31 cellular contexts compared by ENCODE assay signal in the genomic region with DNA sequence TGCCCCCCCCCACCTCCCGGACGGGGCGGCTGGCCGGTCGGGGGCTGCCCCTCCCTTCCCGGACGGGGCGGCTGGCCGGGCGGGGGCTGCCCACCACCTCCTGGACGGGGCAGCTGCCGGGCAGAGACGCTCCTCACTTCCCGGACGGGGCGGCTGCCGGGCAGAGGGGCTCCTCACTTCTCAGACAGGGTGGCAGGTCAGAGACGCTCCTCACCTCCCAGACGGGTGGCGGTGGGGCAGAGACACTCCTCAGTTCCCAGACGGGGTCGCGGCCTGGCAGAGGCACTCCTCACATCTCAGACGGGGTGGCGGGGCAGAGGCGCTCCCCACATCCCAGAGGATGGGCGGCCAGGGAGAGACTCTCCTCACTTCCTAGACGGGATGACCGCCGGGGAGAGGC. TPM values are rescaled to one million over a fixed set of nuclear protein-coding genes. Genes with fewer than 3 reads are reported as not detected.
"Had no signal": no experiment of that assay in that cellular context is flagged by ENCODE, and none has a peak within 500 bp of the region (broad histone marks: within the 10 kb centered on the region; RNA-seq: fewer than 3 reads in every experiment).

No MANE protein-coding gene starts in this region.

- H3K9me3 ChIP-seq: stomach, suprapubic skin, testis, thoracic aorta, thyroid gland, tibial artery, tibial nerve, transverse colon, upper lobe of left lung, upper lobe of right lung, uterus, vagina had no signal

- H3K27me3 ChIP-seq: stomach, suprapubic skin, testis, thyroid gland, tibial artery, tibial nerve, transverse colon, upper lobe of left lung, upper lobe of right lung, uterus, vagina had no signal

- ATAC-seq: stimulated activated effector memory CD8-positive, alpha-beta T cell treated with anti-CD3 and anti-CD28 coated beads, Interleukin-12 subunit alpha, Interleukin-12 subunit beta, amount 100 ng/mL, for 72 hours; stimulated activated memory B cell treated with anti-CD40 and anti-IgM and Interleukin-4, amounts not matched to agents 10 μg/mL and 1 μg/mL and 100 μg/mL, for 72 hours; stimulated activated naive B cell treated with anti-CD40 and anti-IgM and Interleukin-4, amounts not matched to agents 10 μg/mL and 1 μg/mL and 100 μg/mL, for 72 hours; stimulated activated naive CD8-positive, alpha-beta T cell treated with anti-CD3 and anti-CD28 coated beads, Interleukin-15, Interleukin-2, amounts not matched to agents 100 U/mL and 50 U/mL, for 24 hours; upper lobe of right lung had no signal

- DNase-seq: stimulated activated CD4-positive, alpha-beta T cell treated with anti-CD3 and anti-CD28 coated beads, Interleukin-2, amount 100 ng/mL, for 48 hours; stimulated activated CD4-positive, alpha-beta T cell treated with anti-CD3 and anti-CD28 coated beads, Interleukin-4, amount 100 ng/mL, for 1 hour; stimulated activated CD4-positive, alpha-beta T cell treated with anti-CD3 and anti-CD28 coated beads, Interleukin-4, amount 100 ng/mL, for 24 hours; stimulated activated CD4-positive, alpha-beta T cell treated with anti-CD3 and anti-CD28 coated beads, Interleukin-4, amount 100 ng/mL, for 4 hours; stimulated activated CD8-positive, alpha-beta memory T cell treated with anti-CD3 and anti-CD28 coated beads, Interleukin-4, amount 100 ng/mL, for 48 hours; stimulated activated naive B cell treated with anti-CD40 and anti-IgM and Interleukin-4, amounts not matched to agents 10 μg/mL and 1 μg/mL and 100 μg/mL, for 72 hours; stimulated activated naive CD4-positive, alpha-beta T cell; stimulated activated naive CD4-positive, alpha-beta T cell treated with Interleukin-2 at 50 U/mL for 16 hours; stimulated activated naive CD8-positive, alpha-beta T cell treated with anti-CD3 and anti-CD28 coated beads, Interleukin-15, amount 100 ng/mL, for 72 hours; stimulated activated naive CD8-positive, alpha-beta T cell treated with anti-CD3 and anti-CD28 coated beads, Interleukin-15, Interleukin-2, amounts not matched to agents 100 U/mL and 50 U/mL, for 24 hours; stomach; substantia nigra; testis; thyroid gland; tibial artery; transverse colon; trophoblast cell; upper lobe of right lung; uterus had no signal

- H3K4me3 Mint-ChIP-seq: stimulated activated effector memory CD8-positive, alpha-beta T cell treated with anti-CD3 and anti-CD28 coated beads, Interleukin-12 subunit alpha, Interleukin-12 subunit beta, amount 100 ng/mL, for 72 hours; stimulated activated memory B cell treated with anti-CD40 and anti-IgM and Interleukin-4, amounts not matched to agents 10 μg/mL and 1 μg/mL and 100 μg/mL, for 72 hours; stimulated activated naive B cell treated with anti-CD40 and anti-IgM and Interleukin-4, amounts not matched to agents 10 μg/mL and 1 μg/mL and 100 μg/mL, for 72 hours; stimulated activated naive CD8-positive, alpha-beta T cell treated with anti-CD3 and anti-CD28 coated beads, Interleukin-15, amount 100 ng/mL, for 72 hours; stimulated activated naive CD8-positive, alpha-beta T cell treated with anti-CD3 and anti-CD28 coated beads, Interleukin-15, Interleukin-2, amounts not matched to agents 100 ng/mL and 50 ng/mL, for 24 hours; type B pancreatic cell had no signal

- H3K4me1 ChIP-seq: testis, upper lobe of right lung, uterus had no signal

- H3K27ac Mint-ChIP-seq: stimulated activated effector memory CD8-positive, alpha-beta T cell treated with anti-CD3 and anti-CD28 coated beads, Interleukin-12 subunit alpha, Interleukin-12 subunit beta, amount 100 ng/mL, for 72 hours; stimulated activated memory B cell treated with anti-CD40 and anti-IgM and Interleukin-4, amounts not matched to agents 10 μg/mL and 1 μg/mL and 100 μg/mL, for 72 hours; stimulated activated naive B cell treated with anti-CD40 and anti-IgM and Interleukin-4, amounts not matched to agents 10 μg/mL and 1 μg/mL and 100 μg/mL, for 72 hours; stimulated activated naive CD8-positive, alpha-beta T cell treated with anti-CD3 and anti-CD28 coated beads, Interleukin-15, amount 100 ng/mL, for 72 hours; stimulated activated naive CD8-positive, alpha-beta T cell treated with anti-CD3 and anti-CD28 coated beads, Interleukin-15, Interleukin-2, amounts not matched to agents 100 ng/mL and 50 ng/mL, for 24 hours; type B pancreatic cell had no signal

- H3K36me3 ChIP-seq: uterus had no signal

- H3K9me3 Mint-ChIP-seq: stimulated activated effector memory CD8-positive, alpha-beta T cell treated with anti-CD3 and anti-CD28 coated beads, Interleukin-12 subunit alpha, Interleukin-12 subunit beta, amount 100 ng/mL, for 72 hours; stimulated activated naive CD8-positive, alpha-beta T cell treated with anti-CD3 and anti-CD28 coated beads, Interleukin-15, Interleukin-2, amounts not matched to agents 100 ng/mL and 50 ng/mL, for 24 hours; type B pancreatic cell had no signal

- H3K27me3 Mint-ChIP-seq: stimulated activated memory B cell treated with anti-CD40 and anti-IgM and Interleukin-4, amounts not matched to agents 10 μg/mL and 1 μg/mL and 100 μg/mL, for 72 hours; stimulated activated naive B cell treated with anti-CD40 and anti-IgM and Interleukin-4, amounts not matched to agents 10 μg/mL and 1 μg/mL and 100 μg/mL, for 72 hours; stimulated activated naive CD8-positive, alpha-beta T cell treated with anti-CD3 and anti-CD28 coated beads, Interleukin-15, amount 100 ng/mL, for 72 hours; stimulated activated naive CD8-positive, alpha-beta T cell treated with anti-CD3 and anti-CD28 coated beads, Interleukin-15, Interleukin-2, amounts not matched to agents 100 ng/mL and 50 ng/mL, for 24 hours; type B pancreatic cell had no signal

- H3K4me3 ChIP-seq: stomach, suprapubic skin, testis, thoracic aorta, thyroid gland, tibial artery, tibial nerve, transverse colon, upper lobe of left lung, upper lobe of right lung, uterus, vagina had no signal

- H3K27ac ChIP-seq: stomach, suprapubic skin, testis, thoracic aorta, thyroid gland, tibial artery, tibial nerve, transverse colon, upper lobe of left lung, upper lobe of right lung, uterus, vagina had no signal

RNA-seq across cellular contexts. Expression of a gene that starts 43.7 kb away (rescaled TPM):
- total RNA-seq: stomach, subcutaneous adipose tissue, thoracic aorta, tibial nerve, transverse colon, ureter, urinary bladder, uterus had no signal
- polyA plus RNA-seq: urinary bladder had no signal
